Comparison of ENCODE assay signal across 1 cellular context in genomic region chr5:150053695-150054392, GRCh38.
A peak's percentile ranks its signal among the peaks of the same experiment; 100 is the strongest.
TF ChIP-seq lines count a peak whose summit lies in the region.

No MANE protein-coding gene starts in this region.

TF ChIP-seq in HepG2, 621 proteins besides CTCF, POLR2A, EP300 and RAD21:
- no peak for TF ChIP-seq TP53 (CRISPR knock-in tag; conservative IDR thresholded peaks at IDR 0.05)
- TF ChIP-seq AGO2 (optimal IDR thresholded peaks at IDR 0.05; ENCODE audit: low read depth, low read length), result peak; percentile 65
